Comparison of ENCODE assay signal across 1 cellular context in genomic region chr9:135804588-135805421, GRCh38.
TF ChIP-seq lines count a peak whose summit lies in the region.

No MANE protein-coding gene starts in this region.

TF ChIP-seq in H1, 55 proteins besides CTCF, POLR2A, EP300 and RAD21:
- TF ChIP-seq KDM1A (IDR thresholded peaks at IDR 0.05; ENCODE audit: borderline replicate concordance, low read length) (no peak), GABPA (IDR thresholded peaks at IDR 0.05; ENCODE audit: borderline replicate concordance, insufficient read depth, low read length) (peak; percentile 48; the same call in 1 of the 2 replicates)
TF ChIP-seq in H1: peak in this region for 1.
